8 cellular contexts compared by ENCODE assay signal in genomic region chr1:2526824-2527552, GRCh38. TPM values are rescaled to one million over a fixed set of nuclear protein-coding genes. Genes with fewer than 3 reads are reported as not detected.
DNase-seq lines count a peak whose midpoint lies in the region; ATAC-seq and TF ChIP-seq lines count a peak whose summit lies in the region.

No MANE protein-coding gene starts in this region.

- no peaks in the 10 kb centered on the region for H3K36me3 ChIP-seq in PC-9 (ENCODE audit: low read depth)
- H3K36me3 ChIP-seq in iPS-15b (ENCODE audit: control insufficient read depth, insufficient read depth, low read length) = no peaks in the 10 kb centered on the region

- peaks cover 6% of the 10 kb centered on the region; the same call in 1 of the 2 replicates for H3F3A ChIP-seq in PC-9 (ENCODE audit: insufficient read depth, low read depth)

- H3K79me2 ChIP-seq in PC-9 (ENCODE audit: low read depth) = peaks cover 38% of the 10 kb centered on the region

- no peak overlapping the region for H3K9ac ChIP-seq in iPS-15b (ENCODE audit: low read depth, low read length)

- peak overlapping the region; percentile 94 for H3K4me2 ChIP-seq in PC-9

- H3K4me1 ChIP-seq in PC-9 (replicated peaks; ENCODE audit: insufficient read depth) (peaks cover 18% of the 10 kb centered on the region), iPS-15b (ENCODE audit: control insufficient read depth, insufficient read depth, low read length) (peaks cover 8% of the 10 kb centered on the region)

- POLR2A ChIA-PET in PC-9 (lab: Charles Lee; ENCODE audit: unreplicated experiment) = interaction anchor here (0.6 to 1.2 kb wide), 3 partner anchors 19 to 392 kb away, joined by 3 to 6 read pairs (median 5); no protein-coding TSS in a partner anchor

- no peak for TF ChIP-seq CTCF in PC-9 (conservative IDR thresholded peaks at IDR 0.05)

- no peaks in the 10 kb centered on the region for H3K9me3 ChIP-seq in PC-9 (ENCODE audit: insufficient read depth, low read depth)
- no peaks in the 10 kb centered on the region for H3K9me3 ChIP-seq in iPS-15b (ENCODE audit: control insufficient read depth, insufficient read depth, low read length)

- CTCF ChIA-PET in PC-9 (lab: Charles Lee) = no interaction called here

- peak; percentile 69 for ATAC-seq in Right ventricle myocardium inferior
- peak; percentile 26 for ATAC-seq in HG02973 (IDR thresholded peaks at IDR 0.05; ENCODE audit: unreplicated experiment)

- peaks cover 26% of the 10 kb centered on the region for H4K20me1 ChIP-seq in PC-9 (ENCODE audit: insufficient read depth)

- intact Hi-C loops in Right ventricle myocardium inferior (cut with DNase I) (loop anchor here (2.0 to 10.0 kb wide), 3 partner anchors 20 to 118 kb away; partner anchors contain the start of gene PEX10), cardiac septum (cut with DNase I) (loop anchor here (1.0 to 10.0 kb wide), 4 partner anchors 60 to 212 kb away; partner anchors contain the start of genes PEX10 and PRXL2B), PC-9 (cut with micrococcal nuclease; ENCODE audit: unreplicated experiment) (loop anchor here (1.0 to 5.0 kb wide), 4 partner anchors 8 to 115 kb away; partner anchors contain the start of genes PEX10 and PRXL2B)

- DNase-seq in Right ventricle myocardium inferior (ENCODE audit: missing footprints) = no peak
- no peak for DNase-seq in cardiac septum (ENCODE audit: low spot score)
- peak; percentile 46 to 61 for DNase-seq in PC-9
- DNase-seq in anterior cingulate cortex (lab: John Stamatoyannopoulos, UW) = peak in 54 of 58 donors; percentile 25 to 89 (median 72)
- DNase-seq in stimulated activated CD4-positive, alpha-beta T cell treated with anti-CD3 and anti-CD28 coated beads, Interleukin-15, amount 100 ng/mL, for 24 hours = peak; percentile 78
- DNase-seq in SKM-1 treated with dmso at 0.1 percent for 144 hours (lab: John Stamatoyannopoulos, UW; ENCODE audit: unreplicated experiment) = no peak

- H3K27me3 ChIP-seq in PC-9 (ENCODE audit: insufficient read depth, low read depth) (peaks cover 21% of the 10 kb centered on the region), iPS-15b (ENCODE audit: control insufficient read depth, insufficient read depth, low read length) (peaks cover 33% of the 10 kb centered on the region)

- no peaks in the 10 kb centered on the region for H3K9me2 ChIP-seq in PC-9 (ENCODE audit: insufficient read depth)

- H3K27ac ChIP-seq in PC-9 = no peak overlapping the region

- H3K4me3 ChIP-seq in PC-9 (peak overlapping the region; percentile 96), iPS-15b (ENCODE audit: low read depth, low read length) (peak overlapping the region; percentile 30)

- peak overlapping the region; percentile 40; the same call in 1 of the 2 replicates for H2AFZ ChIP-seq in PC-9

- no TSS peak for BruUV-seq in PC-9 (replicated peaks; lab: Mats Ljungman, UMichigan)

RNA-seq across cellular contexts. Expression of gene PANK4, which starts 0.6 kb away (rescaled TPM):
- total RNA-seq in Right ventricle myocardium inferior (46.4 TPM), cardiac septum (37.1 TPM), PC-9 (2021) (20.5 and 33.4 TPM in 2 replicates)

RNA-seq across cellular contexts. Expression of gene HES5, which starts 3.1 kb away (rescaled TPM):
- 1.3 TPM for total RNA-seq in Right ventricle myocardium inferior
- total RNA-seq in cardiac septum = 2.0 TPM
- total RNA-seq in PC-9 (2021) = not detected in 2 replicates

RNA-seq across cellular contexts. Expression of gene TNFRSF14, which starts 29.2 kb away (rescaled TPM):
- total RNA-seq in Right ventricle myocardium inferior = 15.7 TPM
- total RNA-seq in cardiac septum = 13.8 TPM
- total RNA-seq in PC-9 (2021) = 9.9 and 13.8 TPM in 2 replicates

RNA-seq across cellular contexts. Expression of gene PLCH2, which starts 50.9 kb away (rescaled TPM):
- total RNA-seq in Right ventricle myocardium inferior (0.46 TPM), cardiac septum (0.11 TPM), PC-9 (2021) (0.98 and 1.5 TPM in 2 replicates)

RNA-seq across cellular contexts. Expression of gene PRXL2B, which starts 59.6 kb away (rescaled TPM):
- total RNA-seq in Right ventricle myocardium inferior (12.2 TPM), cardiac septum (3.4 TPM), PC-9 (2021) (26.1 and 35.3 TPM in 2 replicates)

Comparison
In these comparisons a context has a peak if more than half of its experiments do, and no peak if none do; other contexts are left out.
1. DNase-seq: peak in PC-9 (2 of 2), anterior cingulate cortex (54 of 58) and stimulated activated CD4-positive, alpha-beta T cell treated with anti-CD3 and anti-CD28 coated beads, Interleukin-15, amount 100 ng/mL, for 24 hours (single experiment); none in Right ventricle myocardium inferior (single experiment), cardiac septum (single experiment) and SKM-1 treated with dmso at 0.1 percent for 144 hours (single experiment).